8 cellular contexts compared by ENCODE assay signal in genomic region chr5:119269061-119269579, GRCh38.
DNase-seq lines count a peak whose midpoint lies in the region; ATAC-seq, FAIRE-seq and TF ChIP-seq lines count a peak whose summit lies in the region.

No MANE protein-coding gene starts in this region.

- H3K36me3 ChIP-seq in cardiac muscle cell (no peaks in the 10 kb centered on the region), right atrium auricular region (no peaks in the 10 kb centered on the region)

- peak overlapping the region; percentile 6 for H3K27ac ChIP-seq in cardiac muscle cell
- peak overlapping the region; percentile 86 to 90 for H3K27ac ChIP-seq in right atrium auricular region

- no peak for FAIRE-seq in urothelium cell line (lab: Jason Lieb, UNC)

- peaks cover 6% of the 10 kb centered on the region for H3K4me1 ChIP-seq in cardiac muscle cell (ENCODE audit: low read depth)
- H3K4me1 ChIP-seq in right atrium auricular region: peaks cover 0 to 25% of the 10 kb centered on the region in 2 donors

- TF ChIP-seq CTCF in cardiac muscle cell (IDR thresholded peaks at IDR 0.05; ENCODE audit: low read depth, low read length) (no peak), right atrium auricular region (IDR thresholded peaks at IDR 0.05) (no peak)

- intact Hi-C loops in cardiac septum (cut with DNase I): loop anchor here (2.0 to 5.0 kb wide), 3 partner anchors 68 to 282 kb away; partner anchors contain the start of genes DMXL1 and DTWD2

- DNase-seq in cardiac muscle cell (ENCODE audit: low read depth in 1 of 2, low spot score in 1 of 2): peak in 1 of 2 donors; percentile 33
- no peak for DNase-seq in cardiac septum (ENCODE audit: low spot score)
- peak; percentile 81 for DNase-seq in NCI-H748 (lab: John Stamatoyannopoulos, UW; ENCODE audit: unreplicated experiment)
- DNase-seq in activated naive CD4-positive, alpha-beta T cell treated with anti-CD3 and anti-CD28 coated beads, Interleukin-2, amount 50 U/mL, for 72 hours (ENCODE audit: low spot score in 2 of 2): peak; percentile 51 to 76
- DNase-seq in right atrium auricular region (ENCODE audit: low spot score): no peak
- peak; percentile 27 for DNase-seq in pulmonary artery endothelial cell (ENCODE audit: low read depth, low spot score)
- DNase-seq in urothelium cell line (ENCODE audit: low spot score): no peak

- H3K27me3 ChIP-seq in cardiac muscle cell: no peaks in the 10 kb centered on the region
- no peaks in the 10 kb centered on the region for H3K27me3 ChIP-seq in right atrium auricular region

- peak; percentile 7 for ATAC-seq in HG02884 (IDR thresholded peaks at IDR 0.05; ENCODE audit: unreplicated experiment)
- peak; percentile 15 to 55 for ATAC-seq in activated naive CD4-positive, alpha-beta T cell treated with anti-CD3 and anti-CD28 coated beads, Interleukin-2, amount 50 U/mL, for 72 hours

- no peaks in the 10 kb centered on the region for H3K9me3 ChIP-seq in cardiac muscle cell (ENCODE audit: low read depth)
- no peaks in the 10 kb centered on the region for H3K9me3 ChIP-seq in right atrium auricular region

- peak overlapping the region; percentile 95 to 97 for H3K27ac Mint-ChIP-seq in activated naive CD4-positive, alpha-beta T cell treated with anti-CD3 and anti-CD28 coated beads, Interleukin-2, amount 50 U/mL, for 72 hours

- H3K4me3 ChIP-seq in cardiac muscle cell (peak overlapping the region; percentile 63), right atrium auricular region (peak overlapping the region; percentile 68 to 78)

- H3K9me3 Mint-ChIP-seq in activated naive CD4-positive, alpha-beta T cell treated with anti-CD3 and anti-CD28 coated beads, Interleukin-2, amount 50 U/mL, for 72 hours: peaks cover 0 to 5% of the 10 kb centered on the region in 2 donors

- H3K36me3 Mint-ChIP-seq in activated naive CD4-positive, alpha-beta T cell treated with anti-CD3 and anti-CD28 coated beads, Interleukin-2, amount 50 U/mL, for 72 hours: peaks cover 32 to 54% of the 10 kb centered on the region in 2 donors

Comparison
In these comparisons a context has a peak if more than half of its experiments do, and no peak if none do; other contexts are left out.
1. DNase-seq: peak in NCI-H748 (single experiment), activated naive CD4-positive, alpha-beta T cell treated with anti-CD3 and anti-CD28 coated beads, Interleukin-2, amount 50 U/mL, for 72 hours (2 of 2) and pulmonary artery endothelial cell (single experiment); none in cardiac septum (single experiment), right atrium auricular region (single experiment) and urothelium cell line (single experiment).